ENCODE assay signal across 1 cellular context in genomic region chr6:1178590-1178989, GRCh38.
TF ChIP-seq lines count a peak whose summit lies in the region.

No MANE protein-coding gene starts in this region.

TF ChIP-seq in HepG2, 621 proteins besides CTCF, POLR2A, EP300 and RAD21 (continued from another document and continues in another):
- TF ChIP-seq ZNF414 (CRISPR knock-in tag; IDR thresholded peaks at IDR 0.05) (0 out of 2 replicates have a peak, but pooled peaks have one; percentile 64), TSC22D2 (CRISPR knock-in tag; IDR thresholded peaks at IDR 0.05; ENCODE audit: borderline replicate concordance) (no peak), ZNF274 (CRISPR knock-in tag; IDR thresholded peaks at IDR 0.05) (no peak), ZNF703 (CRISPR knock-in tag; IDR thresholded peaks at IDR 0.05; ENCODE audit: borderline replicate concordance) (no peak), ZMAT3 (CRISPR knock-in tag; conservative IDR thresholded peaks at IDR 0.05) (no peak), TMF1 (CRISPR knock-in tag; IDR thresholded peaks at IDR 0.05; ENCODE audit: low read depth) (no peak), ZNF292 (CRISPR knock-in tag; IDR thresholded peaks at IDR 0.05; ENCODE audit: borderline replicate concordance, low read depth) (peak; percentile 96; the same call in 1 of the 2 replicates), ZNF788 (CRISPR knock-in tag; IDR thresholded peaks at IDR 0.05; ENCODE audit: borderline replicate concordance) (peak; percentile 70; the same call in 1 of the 2 replicates), HNF1B (CRISPR knock-in tag; IDR thresholded peaks at IDR 0.05) (peak; percentile 15; the same call in 1 of the 2 replicates), KLF13 (CRISPR knock-in tag; IDR thresholded peaks at IDR 0.05) (no peak), SMAD9 (CRISPR knock-in tag; IDR thresholded peaks at IDR 0.05) (no peak), NONO (IDR thresholded peaks at IDR 0.05) (no peak), NONO (CRISPR knock-in tag; conservative IDR thresholded peaks at IDR 0.05) (peak; percentile 61; the same call in 1 of the 2 replicates), ZNF772 (CRISPR knock-in tag; IDR thresholded peaks at IDR 0.05) (peak; percentile 81), ZNF12 (CRISPR knock-in tag; IDR thresholded peaks at IDR 0.05) (peak; percentile 52; the same call in 1 of the 2 replicates), TFDP1 (CRISPR knock-in tag; IDR thresholded peaks at IDR 0.05; ENCODE audit: borderline replicate concordance) (peak; percentile 20; the same call in 1 of the 2 replicates), POGZ (CRISPR knock-in tag; IDR thresholded peaks at IDR 0.05) (peak; percentile 49; the same call in 1 of the 2 replicates), SKI (IDR thresholded peaks at IDR 0.05; ENCODE audit: partially characterized antibody) (peak; percentile 24), ETV5 (CRISPR knock-in tag; IDR thresholded peaks at IDR 0.05; ENCODE audit: borderline replicate concordance) (peak; percentile 25; the same call in 1 of the 2 replicates), DPF2 (CRISPR knock-in tag; IDR thresholded peaks at IDR 0.05; ENCODE audit: borderline replicate concordance, low read depth) (0 out of 2 replicates have a peak, but pooled peaks have one; percentile 24), NR2F6 (IDR thresholded peaks at IDR 0.05) (no peak), NR2F6 (CRISPR knock-in tag; IDR thresholded peaks at IDR 0.05) (0 out of 2 replicates have a peak, but pooled peaks have one; percentile 21), KAT2B (IDR thresholded peaks at IDR 0.05; ENCODE audit: borderline replicate concordance, low read depth, low read length) (no peak), PBX2 (CRISPR knock-in tag; IDR thresholded peaks at IDR 0.05) (0 out of 2 replicates have a peak, but pooled peaks have one; percentile 25), PITX1 (CRISPR knock-in tag; IDR thresholded peaks at IDR 0.05) (0 out of 2 replicates have a peak, but pooled peaks have one; percentile 37), FOXA3 (CRISPR knock-in tag; IDR thresholded peaks at IDR 0.05) (0 out of 2 replicates have a peak, but pooled peaks have one; percentile 29), MTF2 (CRISPR knock-in tag; IDR thresholded peaks at IDR 0.05; ENCODE audit: borderline replicate concordance) (0 out of 2 replicates have a peak, but pooled peaks have one; percentile 53), ARID4A (CRISPR knock-in tag; IDR thresholded peaks at IDR 0.05; ENCODE audit: borderline replicate concordance) (peak; percentile 45), BCL6 (CRISPR knock-in tag; IDR thresholded peaks at IDR 0.05) (0 out of 2 replicates have a peak, but pooled peaks have one; percentile 32), CBX5 (CRISPR knock-in tag; IDR thresholded peaks at IDR 0.05; ENCODE audit: borderline replicate concordance) (peak; percentile 50; the same call in 1 of the 2 replicates), ZSCAN30 (CRISPR knock-in tag; IDR thresholded peaks at IDR 0.05) (no peak), RXRB (CRISPR knock-in tag; IDR thresholded peaks at IDR 0.05; ENCODE audit: borderline replicate concordance) (peak; percentile 32; the same call in 1 of the 2 replicates), YEATS4 (CRISPR knock-in tag; IDR thresholded peaks at IDR 0.05; ENCODE audit: borderline replicate concordance) (no peak), ZNF883 (CRISPR knock-in tag; IDR thresholded peaks at IDR 0.05; ENCODE audit: not compliant biosample characterization) (no peak), FUBP1 (CRISPR knock-in tag; IDR thresholded peaks at IDR 0.05; ENCODE audit: borderline replicate concordance) (no peak), SMC3 (IDR thresholded peaks at IDR 0.05; ENCODE audit: low read length) (peak; percentile 26; the same call in 1 of the 2 replicates), ZBTB38 (CRISPR knock-in tag; IDR thresholded peaks at IDR 0.05) (peak; percentile 99), ELF3 (CRISPR knock-in tag; IDR thresholded peaks at IDR 0.05) (0 out of 2 replicates have a peak, but pooled peaks have one; percentile 22), HIVEP1 (CRISPR knock-in tag; IDR thresholded peaks at IDR 0.05) (no peak), FOSL2 (CRISPR knock-in tag; IDR thresholded peaks at IDR 0.05) (peak; percentile 42), ZNF331 (CRISPR knock-in tag; IDR thresholded peaks at IDR 0.05) (peak; percentile 76), SOX13 (IDR thresholded peaks at IDR 0.05) (no peak), SOX13 (CRISPR knock-in tag; conservative IDR thresholded peaks at IDR 0.05 in 1 of 2, IDR thresholded peaks at IDR 0.05 in 1 of 2) (peak in 1 of 2 experiments; percentile 34; a peak in 1 of 4 replicates)
- TF ChIP-seq, protein P1, sequence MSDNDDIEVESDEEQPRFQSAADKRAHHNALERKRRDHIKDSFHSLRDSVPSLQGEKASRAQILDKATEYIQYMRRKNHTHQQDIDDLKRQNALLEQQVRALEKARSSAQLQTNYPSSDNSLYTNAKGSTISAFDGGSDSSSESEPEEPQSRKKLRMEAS (IDR thresholded peaks at IDR 0.05) = peak; percentile 74
- TF ChIP-seq, protein P2, sequence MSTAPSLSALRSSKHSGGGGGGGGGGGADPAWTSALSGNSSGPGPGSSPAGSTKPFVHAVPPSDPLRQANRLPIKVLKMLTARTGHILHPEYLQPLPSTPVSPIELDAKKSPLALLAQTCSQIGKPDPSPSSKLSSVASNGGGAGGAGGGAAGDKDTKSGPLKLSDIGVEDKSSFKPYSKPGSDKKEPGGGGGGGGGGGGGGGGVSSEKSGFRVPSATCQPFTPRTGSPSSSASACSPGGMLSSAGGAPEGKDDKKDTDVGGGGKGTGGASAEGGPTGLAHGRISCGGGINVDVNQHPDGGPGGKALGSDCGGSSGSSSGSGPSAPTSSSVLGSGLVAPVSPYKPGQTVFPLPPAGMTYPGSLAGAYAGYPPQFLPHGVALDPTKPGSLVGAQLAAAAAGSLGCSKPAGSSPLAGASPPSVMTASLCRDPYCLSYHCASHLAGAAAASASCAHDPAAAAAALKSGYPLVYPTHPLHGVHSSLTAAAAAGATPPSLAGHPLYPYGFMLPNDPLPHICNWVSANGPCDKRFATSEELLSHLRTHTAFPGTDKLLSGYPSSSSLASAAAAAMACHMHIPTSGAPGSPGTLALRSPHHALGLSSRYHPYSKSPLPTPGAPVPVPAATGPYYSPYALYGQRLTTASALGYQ (CRISPR knock-in tag; IDR thresholded peaks at IDR 0.05) = no peak
- TF ChIP-seq, protein P3, sequence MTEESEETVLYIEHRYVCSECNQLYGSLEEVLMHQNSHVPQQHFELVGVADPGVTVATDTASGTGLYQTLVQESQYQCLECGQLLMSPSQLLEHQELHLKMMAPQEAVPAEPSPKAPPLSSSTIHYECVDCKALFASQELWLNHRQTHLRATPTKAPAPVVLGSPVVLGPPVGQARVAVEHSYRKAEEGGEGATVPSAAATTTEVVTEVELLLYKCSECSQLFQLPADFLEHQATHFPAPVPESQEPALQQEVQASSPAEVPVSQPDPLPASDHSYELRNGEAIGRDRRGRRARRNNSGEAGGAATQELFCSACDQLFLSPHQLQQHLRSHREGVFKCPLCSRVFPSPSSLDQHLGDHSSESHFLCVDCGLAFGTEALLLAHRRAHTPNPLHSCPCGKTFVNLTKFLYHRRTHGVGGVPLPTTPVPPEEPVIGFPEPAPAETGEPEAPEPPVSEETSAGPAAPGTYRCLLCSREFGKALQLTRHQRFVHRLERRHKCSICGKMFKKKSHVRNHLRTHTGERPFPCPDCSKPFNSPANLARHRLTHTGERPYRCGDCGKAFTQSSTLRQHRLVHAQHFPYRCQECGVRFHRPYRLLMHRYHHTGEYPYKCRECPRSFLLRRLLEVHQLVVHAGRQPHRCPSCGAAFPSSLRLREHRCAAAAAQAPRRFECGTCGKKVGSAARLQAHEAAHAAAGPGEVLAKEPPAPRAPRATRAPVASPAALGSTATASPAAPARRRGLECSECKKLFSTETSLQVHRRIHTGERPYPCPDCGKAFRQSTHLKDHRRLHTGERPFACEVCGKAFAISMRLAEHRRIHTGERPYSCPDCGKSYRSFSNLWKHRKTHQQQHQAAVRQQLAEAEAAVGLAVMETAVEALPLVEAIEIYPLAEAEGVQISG (CRISPR knock-in tag; IDR thresholded peaks at IDR 0.05) = peak; percentile 51; the same call in 1 of the 2 replicates
- TF ChIP-seq, protein P4, sequence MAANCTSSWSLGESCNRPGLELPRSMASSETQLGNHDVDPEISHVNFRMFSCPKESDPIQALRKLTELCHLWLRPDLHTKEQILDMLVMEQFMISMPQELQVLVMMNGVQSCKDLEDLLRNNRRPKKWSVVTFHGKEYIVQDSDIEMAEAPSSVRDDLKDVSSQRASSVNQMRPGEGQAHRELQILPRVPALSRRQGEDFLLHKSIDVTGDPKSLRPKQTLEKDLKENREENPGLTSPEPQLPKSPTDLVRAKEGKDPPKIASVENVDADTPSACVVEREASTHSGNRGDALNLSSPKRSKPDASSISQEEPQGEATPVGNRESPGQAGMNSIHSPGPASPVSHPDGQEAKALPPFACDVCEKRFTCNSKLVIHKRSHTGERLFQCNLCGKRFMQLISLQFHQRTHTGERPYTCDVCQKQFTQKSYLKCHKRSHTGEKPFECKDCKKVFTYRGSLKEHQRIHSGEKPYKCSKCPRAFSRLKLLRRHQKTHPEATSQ (CRISPR knock-in tag; IDR thresholded peaks at IDR 0.05; ENCODE audit: borderline replicate concordance) = no peak
